21 cellular contexts compared by ENCODE assay signal in genomic region chr19:34675250-34675649, GRCh38. TPM values are rescaled to one million over a fixed set of nuclear protein-coding genes. Genes with fewer than 3 reads are reported as not detected.
DNase-seq lines count a peak whose midpoint lies in the region; ATAC-seq, FAIRE-seq and TF ChIP-seq lines count a peak whose summit lies in the region.
"Had no signal": no experiment of that assay in that cellular context is flagged by ENCODE, and none has a peak within 500 bp of the region (broad histone marks: within the 10 kb centered on the region; RNA-seq: fewer than 3 reads in every experiment).

No MANE protein-coding gene starts in this region.

- no peak overlapping the region for H3K27ac Mint-ChIP-seq in CD4-positive, alpha-beta T cell
- H3K27ac Mint-ChIP-seq in neural crest cell (ENCODE audit: unreplicated experiment) (no peak overlapping the region), type B pancreatic cell (no peak overlapping the region)

- peak overlapping the region; percentile 18; the same call in 1 of the 2 replicates for H3K4me2 ChIP-seq in K562 (ENCODE audit: insufficient read depth, low read length)

- no peaks in the 10 kb centered on the region for H3K9me1 ChIP-seq in K562 (ENCODE audit: control insufficient read depth, insufficient read depth, low read length)

- no peak for ATAC-seq in CD4-positive, alpha-beta T cell (ENCODE audit: poor library complexity)
- ATAC-seq in K562 (no peak), GM18868 (IDR thresholded peaks at IDR 0.05; ENCODE audit: unreplicated experiment) (no peak)
- ATAC-seq: HCT116, HepG2 had no signal

- H3K9me3 Mint-ChIP-seq in CD4-positive, alpha-beta T cell = peaks cover 7% of the 10 kb centered on the region
- H3K9me3 Mint-ChIP-seq in neural crest cell (peaks cover 17% of the 10 kb centered on the region), type B pancreatic cell (peaks cover 7% of the 10 kb centered on the region)

- H3K36me3 ChIP-seq in K562 (ENCODE audit: control insufficient read depth, insufficient read depth, low read length) = no peaks in the 10 kb centered on the region
- peaks cover 12 to 16% of the 10 kb centered on the region in 2 donors for H3K36me3 ChIP-seq in ascending aorta

- H3K9ac ChIP-seq in K562 (ENCODE audit: insufficient read depth in 1 of 2, low read depth in 2 of 2, low read length in 2 of 2) = no peak overlapping the region
- H3K9ac ChIP-seq: GM23248 had no signal

- intact Hi-C loops in CD4-positive, alpha-beta T cell (cut with DNase I, micrococcal nuclease) = loop anchor here (5.0 to 10.0 kb wide), 5 partner anchors 33 to 503 kb away; partner anchors contain the start of genes GPI (in 1 of the 2), GRAMD1A (in 1 of the 2), LSM14A (in 1 of the 2) and PDCD2L (in 1 of the 2)
- intact Hi-C loops in K562 (cut with micrococcal nuclease) (no loop called here), ascending aorta (cut with DNase I) (loop anchor here (10.0 kb wide), 2 partner anchors 870 to 970 kb away; partner anchors contain the start of genes COX6B1, ETV2 and TMEM147)

- H3K27ac ChIP-seq in CD4-positive, alpha-beta T cell (ENCODE audit: low read depth, low read length) = no peak overlapping the region
- H3K27ac ChIP-seq in K562 (ENCODE audit: extremely low read depth, low read depth, low read length) (no peak overlapping the region), ascending aorta (no peak overlapping the region)
- H3K27ac ChIP-seq: GM23248 had no signal

- peaks cover 35% of the 10 kb centered on the region for H3K4me1 Mint-ChIP-seq in CD4-positive, alpha-beta T cell (ENCODE audit: low read depth)
- H3K4me1 Mint-ChIP-seq in neural crest cell = peaks cover 33% of the 10 kb centered on the region
- H3K4me1 Mint-ChIP-seq in type B pancreatic cell (ENCODE audit: unreplicated experiment) = peaks cover 6% of the 10 kb centered on the region

- no peak for TF ChIP-seq RAD21 in K562 (CRISPR knock-in tag; conservative IDR thresholded peaks at IDR 0.05 in 1 of 2, IDR thresholded peaks at IDR 0.05 in 1 of 2)

- POLR2A ChIA-PET in CD4-positive, alpha-beta T cell (lab: Charles Lee) = interaction anchor here (1.3 kb wide), 1 partner anchor 58 kb away, joined by 5 read pairs; the partner anchor contains the start of gene ZNF181
- POLR2A ChIA-PET in K562 (lab: Yijun Ruan, JAX) = interaction anchor here (0.7 kb wide), 1 partner anchor 47 kb away, joined by 3 read pairs; no protein-coding TSS in a partner anchor

- H3K27me3 Mint-ChIP-seq in CD4-positive, alpha-beta T cell = peaks cover 22% of the 10 kb centered on the region
- H3K27me3 Mint-ChIP-seq in neural crest cell (ENCODE audit: low read depth) (peaks cover 9% of the 10 kb centered on the region), type B pancreatic cell (no peaks in the 10 kb centered on the region)

- TF ChIP-seq POLR2A in K562 (conservative IDR thresholded peaks at IDR 0.05) = no peak

- H4K20me1 ChIP-seq in K562 (replicated peaks; ENCODE audit: control insufficient read depth, insufficient read depth, low read length) = no peaks in the 10 kb centered on the region

- DNase-seq in CD4-positive, alpha-beta T cell = no peak
- no peak for DNase-seq in K562 (ENCODE audit: extremely low read depth in 1 of 4, low spot score in 3 of 4)
- no peak for DNase-seq in neural crest cell (ENCODE audit: low read depth, low spot score)
- DNase-seq in type B pancreatic cell (ENCODE audit: extremely low spot score, unreplicated experiment) = no peak
- no peak for DNase-seq in NCI-H2227 treated with DMSO at 0.1 percent for 48 hours (lab: John Stamatoyannopoulos, UW)
- DNase-seq in ascending aorta (ENCODE audit: low spot score in 2 of 2) = no peak
- DNase-seq: ACHN; C1 segment of cervical spinal cord; CD4-positive, alpha-beta memory T cell; COR-L47; DMS153; DMS79 treated with DMSO at 0.1 percent for 48 hours; GDM1 had no signal

- peak overlapping the region; percentile 17 for H3K4me3 Mint-ChIP-seq in CD4-positive, alpha-beta T cell
- peak overlapping the region; percentile 54 for H3K4me3 Mint-ChIP-seq in neural crest cell
- peak overlapping the region; percentile 44 for H3K4me3 Mint-ChIP-seq in type B pancreatic cell

- no peak for TF ChIP-seq EP300 in K562 (IDR thresholded peaks at IDR 0.05; ENCODE audit: low read length)

- no TSS peak for BruUV-seq in K562 (replicated peaks; lab: Mats Ljungman, UMichigan)

- no peaks in the 10 kb centered on the region for H3K27me3 ChIP-seq in CD4-positive, alpha-beta T cell (ENCODE audit: control insufficient read depth, insufficient read depth, low read length)
- H3K27me3 ChIP-seq in K562 (ENCODE audit: control insufficient read depth in 2 of 2, insufficient read depth in 2 of 2, low read length in 2 of 2) (peaks cover 0 to 15% of the 10 kb centered on the region in 2 experiments; a peak in 2 of 5 replicates), ascending aorta (no peaks in the 10 kb centered on the region)

- in situ Hi-C loops in K562 (cut with MboI) = no loop called here

- H3K79me2 ChIP-seq in K562 (ENCODE audit: control insufficient read depth, insufficient read depth, low read length) = no peaks in the 10 kb centered on the region

- no peaks in the 10 kb centered on the region for H3K9me3 ChIP-seq in CD4-positive, alpha-beta T cell (ENCODE audit: control insufficient read depth, low read length)
- H3K9me3 ChIP-seq in K562 (replicated peaks; ENCODE audit: control insufficient read depth, insufficient read depth, low read depth, low read length) (no peaks in the 10 kb centered on the region), ascending aorta (peaks cover 6 to 11% of the 10 kb centered on the region in 2 donors)

- peak overlapping the region; percentile 53; the same call in 1 of the 2 replicates for H2AFZ ChIP-seq in K562 (ENCODE audit: low read depth, low read length)

- H3K4me3 ChIP-seq in K562 = no peak overlapping the region
- no peak overlapping the region for H3K4me3 ChIP-seq in ascending aorta
- H3K4me3 ChIP-seq: GM23248 had no signal

- CTCF ChIA-PET in CD4-positive, alpha-beta T cell (lab: Charles Lee) = no interaction called here
- CTCF ChIA-PET in K562 (lab: Yijun Ruan, JAX; ENCODE audit: low intra/inter-chr PET ratio) = no interaction called here

- TF ChIP-seq CTCF in CD4-positive, alpha-beta T cell (IDR thresholded peaks at IDR 0.05) = no peak
- TF ChIP-seq CTCF in K562 (IDR thresholded peaks at IDR 0.05 in 2 of 3, conservative IDR thresholded peaks at IDR 0.05 in 1 of 3; ENCODE audit: insufficient read depth in 2 of 3, low read depth in 1 of 3, low read length in 3 of 3) (no peak), neural crest cell (conservative IDR thresholded peaks at IDR 0.05) (no peak), type B pancreatic cell (conservative IDR thresholded peaks at IDR 0.05) (no peak), ascending aorta (IDR thresholded peaks at IDR 0.05) (no peak)

- H3K36me3 Mint-ChIP-seq in CD4-positive, alpha-beta T cell (ENCODE audit: low read depth) = peaks cover 46% of the 10 kb centered on the region
- H3K36me3 Mint-ChIP-seq in neural crest cell (ENCODE audit: low read depth) (peaks cover 28% of the 10 kb centered on the region), type B pancreatic cell (peaks cover 19% of the 10 kb centered on the region)

- 2% methylated on average over 3 of the region's 3 CpGs for WGBS in K562 (ENCODE audit: insufficient coverage, low coverage, missing lambda C conversion rate)

- H3K4me1 ChIP-seq in K562 (replicated peaks in 1 of 2; ENCODE audit: control insufficient read depth in 2 of 2, insufficient read depth in 2 of 2, low read length in 2 of 2) (peaks cover 0 to 6% of the 10 kb centered on the region in 2 experiments; a peak in 1 of 5 replicates), ascending aorta (peaks cover 0 to 9% of the 10 kb centered on the region in 2 donors)

- FAIRE-seq in K562 (lab: Jason Lieb, UNC) = no peak
- FAIRE-seq: D721Med, H54, HepG2, HTR-8/SVneo had no signal

RNA-seq across cellular contexts. Expression of gene SCGB2B2, which starts 1.7 kb away (rescaled TPM):
- total RNA-seq in CD4-positive, alpha-beta T cell = under 1 TPM; 0.30 to 0.42 TPM
- 0.12 and 0.65 TPM in 2 replicates for total RNA-seq in K562 (2011; cell fraction: chromatin; rRNA removed; ENCODE audit: low replicate concordance)
- not detected in 2 replicates for total RNA-seq in K562 (2011; cell fraction: nucleolus; rRNA removed)
- 0.23 and 0.37 TPM in 2 replicates for total RNA-seq in K562 (2011; cell fraction: nucleoplasm; rRNA removed)
- total RNA-seq in K562 (2014; rRNA removed) (0.20 TPM in 1 of 2 replicates, not detected in the other), K562 (2014; rRNA removed; fragmentation: Illumina TruSeq; extraction: Trizol) (not detected in 2 replicates), K562 (2015; rRNA removed; fragmentation: Illumina TruSeq; extraction: Trizol) (0.08 TPM in 1 of 2 replicates, not detected in the other), K562 (2021) (not detected in 2 replicates), neural crest cell (0.45 TPM in 1 of 2 replicates, not detected in the other), type B pancreatic cell (ENCODE audit: low replicate concordance) (0.60 and 0.64 TPM in 2 replicates), ascending aorta (not detected)
- polyA plus RNA-seq in K562 (2011; rRNA removed) (not detected in 2 replicates), K562 (2014; fragmentation: Illumina TruSeq; extraction: Trizol) (not detected in 2 replicates), K562 (2014; fragmentation: Nextera tagmentation; extraction: Ambion mirVana) (not detected), K562 (2014; rRNA removed) (not detected in 2 replicates)
- not detected in 2 replicates for polyA plus RNA-seq in K562 (2011; cell fraction: cytosol; rRNA removed)
- not detected in 2 replicates for polyA plus RNA-seq in K562 (2011; cell fraction: nucleus; rRNA removed)
- polyA plus RNA-seq in K562 (2012) = 0.09 and 0.29 TPM in 2 replicates
- polyA minus RNA-seq in K562 (2011; rRNA and poly(A)+ RNA removed) = not detected in 2 replicates
- not detected in 2 replicates for polyA minus RNA-seq in K562 (2011; cell fraction: cytosol; rRNA and poly(A)+ RNA removed)
- not detected in 2 replicates for polyA minus RNA-seq in K562 (2011; cell fraction: nucleus; rRNA and poly(A)+ RNA removed)
- total RNA-seq: A172, GM23248, HepG2 had no signal
- polyA plus RNA-seq: CD4-positive, alpha-beta memory T cell; GM23248 had no signal

RNA-seq across cellular contexts. Expression of gene ZNF302, which starts 2.2 kb away (rescaled TPM):
- 10 to 100 TPM; 12.2 to 12.9 TPM for total RNA-seq in CD4-positive, alpha-beta T cell
- 0.21 and 1.0 TPM in 2 replicates for total RNA-seq in K562 (2011; cell fraction: chromatin; rRNA removed; ENCODE audit: low replicate concordance)
- 0.33 and 0.53 TPM in 2 replicates for total RNA-seq in K562 (2011; cell fraction: nucleolus; rRNA removed)
- 1.1 TPM in 2 replicates for total RNA-seq in K562 (2011; cell fraction: nucleoplasm; rRNA removed)
- 0.20 TPM in 1 of 2 replicates, not detected in the other for total RNA-seq in K562 (2014; rRNA removed)
- total RNA-seq in K562 (2014; rRNA removed; fragmentation: Illumina TruSeq; extraction: Trizol) = 0.29 and 0.44 TPM in 2 replicates
- 0.18 and 0.19 TPM in 2 replicates for total RNA-seq in K562 (2015; rRNA removed; fragmentation: Illumina TruSeq; extraction: Trizol)
- total RNA-seq in K562 (2021) = 0.24 and 0.56 TPM in 2 replicates
- polyA plus RNA-seq in K562 (2011; rRNA removed) = 0.09 and 0.95 TPM in 2 replicates
- 0.01 and 0.03 TPM in 2 replicates for polyA plus RNA-seq in K562 (2011; cell fraction: cytosol; rRNA removed)
- polyA plus RNA-seq in K562 (2011; cell fraction: nucleus; rRNA removed) = 0.39 and 0.97 TPM in 2 replicates
- 0.33 and 0.62 TPM in 2 replicates for polyA plus RNA-seq in K562 (2012)
- 0.30 and 0.39 TPM in 2 replicates for polyA plus RNA-seq in K562 (2014; fragmentation: Illumina TruSeq; extraction: Trizol)
- polyA plus RNA-seq in K562 (2014; fragmentation: Nextera tagmentation; extraction: Ambion mirVana) = under 1 TPM; 0.08 to 0.10 TPM
- 0.22 and 1.0 TPM in 2 replicates for polyA plus RNA-seq in K562 (2014; rRNA removed)
- 0.15 and 0.32 TPM in 2 replicates for polyA minus RNA-seq in K562 (2011; rRNA and poly(A)+ RNA removed)
- polyA minus RNA-seq in K562 (2011; cell fraction: cytosol; rRNA and poly(A)+ RNA removed) = not detected in 2 replicates
- 0.11 and 0.13 TPM in 2 replicates for polyA minus RNA-seq in K562 (2011; cell fraction: nucleus; rRNA and poly(A)+ RNA removed)
- 36.7 and 37.0 TPM in 2 replicates for total RNA-seq in neural crest cell
- total RNA-seq in type B pancreatic cell (ENCODE audit: low replicate concordance) = 22.1 and 41.5 TPM in 2 replicates
- total RNA-seq in ascending aorta = 42.0 TPM
- total RNA-seq: HepG2 had no signal
- polyA plus RNA-seq: HepG2 had no signal

RNA-seq across cellular contexts. Expression of gene ZNF181, which starts 58.8 kb away (rescaled TPM):
- 1 to 10 TPM; 2.0 to 2.9 TPM for total RNA-seq in CD4-positive, alpha-beta T cell
- 4.5 and 12.5 TPM in 2 replicates for total RNA-seq in K562 (2011; cell fraction: chromatin; rRNA removed; ENCODE audit: low replicate concordance)
- 5.5 and 6.7 TPM in 2 replicates for total RNA-seq in K562 (2011; cell fraction: nucleolus; rRNA removed)
- 6.6 and 6.7 TPM in 2 replicates for total RNA-seq in K562 (2011; cell fraction: nucleoplasm; rRNA removed)
- total RNA-seq in K562 (2014; rRNA removed) = 8.4 and 13.6 TPM in 2 replicates
- 12.5 and 12.6 TPM in 2 replicates for total RNA-seq in K562 (2014; rRNA removed; fragmentation: Illumina TruSeq; extraction: Trizol)
- 11.5 and 12.1 TPM in 2 replicates for total RNA-seq in K562 (2015; rRNA removed; fragmentation: Illumina TruSeq; extraction: Trizol)
- 9.4 and 10.1 TPM in 2 replicates for total RNA-seq in K562 (2021)
- polyA plus RNA-seq in K562 (2011; rRNA removed) = 10.1 and 14.3 TPM in 2 replicates
- polyA plus RNA-seq in K562 (2011; cell fraction: cytosol; rRNA removed) = 4.5 and 4.6 TPM in 2 replicates
- 9.1 and 13.9 TPM in 2 replicates for polyA plus RNA-seq in K562 (2011; cell fraction: nucleus; rRNA removed)
- polyA plus RNA-seq in K562 (2012) = 6.5 and 7.3 TPM in 2 replicates
- 11.7 and 11.8 TPM in 2 replicates for polyA plus RNA-seq in K562 (2014; fragmentation: Illumina TruSeq; extraction: Trizol)
- 1 to 10 TPM; 4.3 to 6.9 TPM for polyA plus RNA-seq in K562 (2014; fragmentation: Nextera tagmentation; extraction: Ambion mirVana)
- 14.1 and 20.3 TPM in 2 replicates for polyA plus RNA-seq in K562 (2014; rRNA removed)
- 9.9 and 13.2 TPM in 2 replicates for polyA minus RNA-seq in K562 (2011; rRNA and poly(A)+ RNA removed)
- polyA minus RNA-seq in K562 (2011; cell fraction: cytosol; rRNA and poly(A)+ RNA removed) = 3.4 and 3.8 TPM in 2 replicates
- polyA minus RNA-seq in K562 (2011; cell fraction: nucleus; rRNA and poly(A)+ RNA removed) = 10.5 and 16.2 TPM in 2 replicates
- total RNA-seq in neural crest cell = 6.3 and 8.0 TPM in 2 replicates
- 6.5 and 8.5 TPM in 2 replicates for total RNA-seq in type B pancreatic cell (ENCODE audit: low replicate concordance)
- 1.9 TPM for total RNA-seq in ascending aorta
- total RNA-seq: A172 had no signal

Comparison
In these comparisons a context has a peak if more than half of its experiments do, and no peak if none do; other contexts are left out.
1. RNA of gene ZNF302, which starts 2.2 kb away (total RNA-seq): 42.0 TPM in ascending aorta (single experiment), 22.1 to 41.5 TPM in type B pancreatic cell, 36.7 to 37.0 TPM in neural crest cell and 12.2 to 12.9 TPM in CD4-positive, alpha-beta T cell; 0.18 to 1.1 TPM in K562; every median in the first group is over 4 times any median in the second.
2. Peak in every context shown above with its lines, with median percentiles within 50 percentile points of each other: H3K4me3 Mint-ChIP-seq.